9 cellular contexts compared by ENCODE assay signal in the genomic region with DNA sequence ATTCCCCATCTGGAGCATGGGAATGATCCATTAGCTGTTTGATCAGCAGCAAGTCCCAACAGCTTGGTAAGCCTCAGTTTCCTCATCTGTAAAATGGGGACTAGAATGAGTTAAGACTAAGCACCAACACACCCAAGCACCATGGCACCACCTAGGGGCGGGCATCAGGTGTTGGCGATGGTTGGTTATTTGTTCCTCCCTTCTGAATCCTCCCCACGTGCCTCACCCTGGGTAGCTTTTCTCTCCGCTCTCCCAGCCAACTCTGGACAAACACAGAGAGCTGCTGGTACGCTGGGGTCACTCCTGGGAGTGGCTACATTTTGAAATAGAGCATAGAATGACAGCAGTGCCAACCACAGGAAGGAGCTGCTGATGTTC. TPM values are rescaled to one million over a fixed set of nuclear protein-coding genes. Genes with fewer than 3 reads are reported as not detected.
DNase-seq lines count a peak whose midpoint lies in the region; ATAC-seq, FAIRE-seq and TF ChIP-seq lines count a peak whose summit lies in the region.
"Had no signal": no experiment of that assay in that cellular context is flagged by ENCODE, and none has a peak within 500 bp of the region (broad histone marks: within the 10 kb centered on the region; RNA-seq: fewer than 3 reads in every experiment).

No MANE protein-coding gene starts in this region.

- TF ChIP-seq CTCF in colonic mucosa (IDR thresholded peaks at IDR 0.05), result peak; percentile 47

- intact Hi-C loops in colonic mucosa (cut with DNase I), result no loop called here

- H3K4me3 ChIP-seq in colonic mucosa, result no peak overlapping the region

- H3K9me3 ChIP-seq in colonic mucosa, result no peaks in the 10 kb centered on the region

- FAIRE-seq in frontal cortex (lab: Jason Lieb, UNC), result no peak

- no peak overlapping the region for H3K9ac ChIP-seq in colonic mucosa (ENCODE audit: low read depth in 2 of 2, low read length in 2 of 2)

- no peak for ATAC-seq in GM18858 (IDR thresholded peaks at IDR 0.05; ENCODE audit: unreplicated experiment)

- no peaks in the 10 kb centered on the region for H3K27me3 ChIP-seq in colonic mucosa

- H3K4me1 ChIP-seq in colonic mucosa, result peaks cover 6% of the 10 kb centered on the region

- no peaks in the 10 kb centered on the region for H3K36me3 ChIP-seq in colonic mucosa

- no peak overlapping the region for H3K27ac ChIP-seq in colonic mucosa

- DNase-seq in SIG-M5 treated with dmso at 0.1 percent for 504 hours (lab: John Stamatoyannopoulos, UW; ENCODE audit: unreplicated experiment) (peak; percentile 32), SIG-M5 (lab: John Stamatoyannopoulos, UW) (no peak), NCI-H69 (lab: John Stamatoyannopoulos, UW) (peak; percentile 91), colonic mucosa (peak; percentile 69), cortex of kidney (lab: John Stamatoyannopoulos, UW) (no peak), frontal cortex (ENCODE audit: low spot score in 2 of 2) (no peak)
- peak; percentile 46 to 51 for DNase-seq in stimulated activated CD4-positive, alpha-beta T cell treated with anti-CD3 and anti-CD28 coated beads, Interleukin-2, amount 100 ng/mL, for 24 hours
- DNase-seq: C1 segment of cervical spinal cord had no signal

RNA-seq across cellular contexts. Expression of a gene that starts 13.3 kb away (rescaled TPM):
- total RNA-seq in colonic mucosa (100 to 1,000 TPM in 1 of 2 donors, 10 to 100 TPM in 1; 86.2 to 119 TPM), frontal cortex (1.2 TPM)

RNA-seq across cellular contexts. Expression of a gene that starts 27.7 kb away (rescaled TPM):
- total RNA-seq in colonic mucosa (10 to 100 TPM; 72.1 to 76.6 TPM), frontal cortex (2.9 TPM)

Comparison
In these comparisons a context has a peak if more than half of its experiments do, and no peak if none do; other contexts are left out.
1. DNase-seq: peak in SIG-M5 treated with dmso at 0.1 percent for 504 hours (single experiment), NCI-H69 (single experiment), colonic mucosa (single experiment) and stimulated activated CD4-positive, alpha-beta T cell treated with anti-CD3 and anti-CD28 coated beads, Interleukin-2, amount 100 ng/mL, for 24 hours (2 of 2); none in SIG-M5 (single experiment), cortex of kidney (single experiment) and frontal cortex (0 of 2).
2. RNA of a gene that starts 13.3 kb away (total RNA-seq): 86.2 to 119 TPM in colonic mucosa; 1.2 TPM in frontal cortex (single experiment); every median in the first group is over 10 times any median in the second.
3. RNA of a gene that starts 27.7 kb away (total RNA-seq): 72.1 to 76.6 TPM in colonic mucosa; 2.9 TPM in frontal cortex (single experiment); every median in the first group is over 10 times any median in the second.